In genomic region chr10:104260775-104261115, GRCh38 we compare ENCODE assay signal across 8 cellular contexts. TPM values are rescaled to one million over a fixed set of nuclear protein-coding genes. Genes with fewer than 3 reads are reported as not detected.
A peak's percentile ranks its signal among the peaks of the same experiment; 100 is the strongest.
DNase-seq lines count a peak whose midpoint lies in the region; ATAC-seq and TF ChIP-seq lines count a peak whose summit lies in the region.

No MANE protein-coding gene starts in this region.

- POLR2A ChIA-PET in activated CD4-positive, alpha-beta memory T cell treated with anti-CD3 and anti-CD28 coated beads for 36 hours (lab: Charles Lee), result interaction anchor here (1.2 kb wide), 1 partner anchor 8 kb away, joined by 3 read pairs; the partner anchor contains the start of gene GSTO2

- CTCF ChIA-PET in activated CD4-positive, alpha-beta memory T cell treated with anti-CD3 and anti-CD28 coated beads for 36 hours (lab: Charles Lee), result interaction anchor here (2.3 kb wide), 1 partner anchor 14 kb away, joined by 11 read pairs; no protein-coding TSS in a partner anchor

- no peaks in the 10 kb centered on the region for H3K27me3 Mint-ChIP-seq in activated CD4-positive, alpha-beta memory T cell treated with anti-CD3 and anti-CD28 coated beads for 36 hours
- H3K27me3 Mint-ChIP-seq in stimulated activated naive CD8-positive, alpha-beta T cell treated with anti-CD3 and anti-CD28 coated beads, Interleukin-15, Interleukin-2, amounts not matched to agents 100 ng/mL and 50 ng/mL, for 24 hours, result no peaks in the 10 kb centered on the region

- intact Hi-C loops in activated CD4-positive, alpha-beta memory T cell treated with anti-CD3 and anti-CD28 coated beads for 36 hours (cut with micrococcal nuclease), result loop anchor here (1.0 kb wide), 1 partner anchor 8 kb away; no protein-coding TSS in a partner anchor

- H3K4me3 Mint-ChIP-seq in activated CD4-positive, alpha-beta memory T cell treated with anti-CD3 and anti-CD28 coated beads for 36 hours, result peak overlapping the region; percentile 60
- H3K4me3 Mint-ChIP-seq in stimulated activated naive CD8-positive, alpha-beta T cell treated with anti-CD3 and anti-CD28 coated beads, Interleukin-15, Interleukin-2, amounts not matched to agents 100 ng/mL and 50 ng/mL, for 24 hours, result peak overlapping the region; percentile 74

- peaks cover 74% of the 10 kb centered on the region for H3K36me3 Mint-ChIP-seq in activated CD4-positive, alpha-beta memory T cell treated with anti-CD3 and anti-CD28 coated beads for 36 hours
- peaks cover 94% of the 10 kb centered on the region for H3K36me3 Mint-ChIP-seq in stimulated activated naive CD8-positive, alpha-beta T cell treated with anti-CD3 and anti-CD28 coated beads, Interleukin-15, Interleukin-2, amounts not matched to agents 100 ng/mL and 50 ng/mL, for 24 hours (ENCODE audit: low read depth)

- H3K4me3 ChIP-seq in foreskin fibroblast (ENCODE audit: low read depth in 1 of 2, low read length in 2 of 2), result no peak overlapping the region

- peak overlapping the region; percentile 95 for H3K27ac Mint-ChIP-seq in activated CD4-positive, alpha-beta memory T cell treated with anti-CD3 and anti-CD28 coated beads for 36 hours
- H3K27ac Mint-ChIP-seq in stimulated activated naive CD8-positive, alpha-beta T cell treated with anti-CD3 and anti-CD28 coated beads, Interleukin-15, Interleukin-2, amounts not matched to agents 100 ng/mL and 50 ng/mL, for 24 hours, result peak overlapping the region; percentile 93

- peak; percentile 76 to 78 for ATAC-seq in activated CD4-positive, CD25-positive, alpha-beta regulatory T cell treated with anti-CD3 and anti-CD28 coated beads, Interleukin-2, amount 50 U/mL, for 24 hours
- no peak for ATAC-seq in HG03097 (IDR thresholded peaks at IDR 0.05; ENCODE audit: low FRiP score, unreplicated experiment)
- no peak for ATAC-seq in GM18861 (IDR thresholded peaks at IDR 0.05; ENCODE audit: unreplicated experiment)

- peaks cover 86% of the 10 kb centered on the region for H3K4me1 Mint-ChIP-seq in activated CD4-positive, alpha-beta memory T cell treated with anti-CD3 and anti-CD28 coated beads for 36 hours (ENCODE audit: low read depth)
- H3K4me1 Mint-ChIP-seq in stimulated activated naive CD8-positive, alpha-beta T cell treated with anti-CD3 and anti-CD28 coated beads, Interleukin-15, Interleukin-2, amounts not matched to agents 100 ng/mL and 50 ng/mL, for 24 hours (ENCODE audit: low read depth), result peaks cover 99% of the 10 kb centered on the region

- no peak for DNase-seq in activated CD4-positive, CD25-positive, alpha-beta regulatory T cell (lab: John Stamatoyannopoulos, UW)
- no peak for DNase-seq in activated CD4-positive, alpha-beta memory T cell treated with anti-CD3 and anti-CD28 coated beads for 36 hours
- DNase-seq in foreskin fibroblast, result peak; percentile 50 to 76
- DNase-seq in SKM-1 (lab: John Stamatoyannopoulos, UW; ENCODE audit: unreplicated experiment), result no peak

- no peaks in the 10 kb centered on the region for H3K9me3 Mint-ChIP-seq in activated CD4-positive, alpha-beta memory T cell treated with anti-CD3 and anti-CD28 coated beads for 36 hours
- H3K9me3 Mint-ChIP-seq in stimulated activated naive CD8-positive, alpha-beta T cell treated with anti-CD3 and anti-CD28 coated beads, Interleukin-15, Interleukin-2, amounts not matched to agents 100 ng/mL and 50 ng/mL, for 24 hours, result no peaks in the 10 kb centered on the region

- no peak for TF ChIP-seq CTCF in foreskin fibroblast (IDR thresholded peaks at IDR 0.05; ENCODE audit: low read depth, low read length)

RNA-seq across cellular contexts. Expression of gene GSTO1, which starts 6.1 kb away (rescaled TPM):
- total RNA-seq in activated CD4-positive, alpha-beta memory T cell treated with anti-CD3 and anti-CD28 coated beads for 36 hours, result 100 to 1,000 TPM; 215 to 225 TPM

RNA-seq across cellular contexts. Expression of gene GSTO2, which starts 8.2 kb away (rescaled TPM):
- total RNA-seq in activated CD4-positive, alpha-beta memory T cell treated with anti-CD3 and anti-CD28 coated beads for 36 hours, result 1 to 10 TPM; 2.3 to 2.6 TPM

RNA-seq across cellular contexts. Expression of gene CFAP43, which starts 28.6 kb away (rescaled TPM):
- under 1 TPM; 0.19 to 0.22 TPM for total RNA-seq in activated CD4-positive, alpha-beta memory T cell treated with anti-CD3 and anti-CD28 coated beads for 36 hours

Comparison
In these comparisons a context has a peak if more than half of its experiments do, and no peak if none do; other contexts are left out.
1. ATAC-seq: peak in activated CD4-positive, CD25-positive, alpha-beta regulatory T cell treated with anti-CD3 and anti-CD28 coated beads, Interleukin-2, amount 50 U/mL, for 24 hours (2 of 2); none in HG03097 (single experiment) and GM18861 (single experiment).
2. DNase-seq: peak in foreskin fibroblast (2 of 2); none in activated CD4-positive, CD25-positive, alpha-beta regulatory T cell (0 of 4), activated CD4-positive, alpha-beta memory T cell treated with anti-CD3 and anti-CD28 coated beads for 36 hours (single experiment) and SKM-1 (single experiment).